9 cellular contexts compared by ENCODE assay signal in genomic region chr10:120949511-120950102, GRCh38.
DNase-seq lines count a peak whose midpoint lies in the region; ATAC-seq and TF ChIP-seq lines count a peak whose summit lies in the region.
"Had no signal": no experiment of that assay in that cellular context is flagged by ENCODE, and none has a peak within 500 bp of the region (broad histone marks: within the 10 kb centered on the region; RNA-seq: fewer than 3 reads in every experiment).

No MANE protein-coding gene starts in this region.

- H4K8ac ChIP-seq in mesenchymal stem cell (ENCODE audit: low read length): peak overlapping the region; percentile 1

- intact Hi-C loops in thyroid gland (cut with DNase I): loop anchor here (5.0 kb wide), 1 partner anchor 663 kb away; no protein-coding TSS in a partner anchor

- H3K4me1 Mint-ChIP-seq in activated T-cell treated with anti-CD3 and anti-CD28 coated beads, Interleukin-2, amount 50 U/mL, for 4 hours (ENCODE audit: low read depth): peaks cover 7% of the 10 kb centered on the region
- H3K4me1 Mint-ChIP-seq in central memory CD8-positive, alpha-beta T cell: peaks cover 9% of the 10 kb centered on the region

- no peak for TF ChIP-seq CTCF in thyroid gland (IDR thresholded peaks at IDR 0.05)

- H3K9me3 Mint-ChIP-seq in activated T-cell treated with anti-CD3 and anti-CD28 coated beads, Interleukin-2, amount 50 U/mL, for 4 hours: peaks cover 6% of the 10 kb centered on the region
- no peaks in the 10 kb centered on the region for H3K9me3 Mint-ChIP-seq in central memory CD8-positive, alpha-beta T cell

- H2BK120ac ChIP-seq in mesenchymal stem cell (ENCODE audit: low read depth, low read length): no peak overlapping the region

- H3K4me2 ChIP-seq in mesenchymal stem cell (ENCODE audit: low read length, poor library complexity, severe bottlenecking): peak overlapping the region; percentile 76

- peak overlapping the region in 1 of 2 experiments; percentile 70 for H2BK12ac ChIP-seq in mesenchymal stem cell (ENCODE audit: low read length in 2 of 2)

- TF ChIP-seq POLR2A in thyroid gland (IDR thresholded peaks at IDR 0.05): no peak

- H3K14ac ChIP-seq in mesenchymal stem cell (ENCODE audit: low read length in 2 of 2): peak overlapping the region in 1 of 2 experiments; percentile 94

- no peaks in the 10 kb centered on the region for H3K36me3 Mint-ChIP-seq in activated T-cell treated with anti-CD3 and anti-CD28 coated beads, Interleukin-2, amount 50 U/mL, for 4 hours (ENCODE audit: insufficient read depth)
- no peaks in the 10 kb centered on the region for H3K36me3 Mint-ChIP-seq in central memory CD8-positive, alpha-beta T cell (ENCODE audit: insufficient read depth)

- H3K23ac ChIP-seq in mesenchymal stem cell (ENCODE audit: low read length in 2 of 2): peak overlapping the region in 1 of 2 experiments; percentile 92

- no peak overlapping the region for H2AK5ac ChIP-seq in mesenchymal stem cell (ENCODE audit: low read length, severe bottlenecking)

- no peak overlapping the region for H3K27ac Mint-ChIP-seq in central memory CD8-positive, alpha-beta T cell (ENCODE audit: low read depth)

- no peak overlapping the region for H4K91ac ChIP-seq in mesenchymal stem cell (ENCODE audit: low read length)

- no peaks in the 10 kb centered on the region for H3K79me1 ChIP-seq in mesenchymal stem cell (replicated peaks; ENCODE audit: low read length, poor library complexity, severe bottlenecking)

- peak overlapping the region; percentile 48 to 69 for H3K4me3 ChIP-seq in mesenchymal stem cell (ENCODE audit: insufficient read depth in 1 of 2, low read depth in 1 of 2, low read length in 2 of 2)
- H3K4me3 ChIP-seq in thyroid gland (replicated peaks in 1 of 3): peak overlapping the region in 2 of 3 donors; percentile 9 to 23

- peak; percentile 22 to 49 for ATAC-seq in activated T-cell treated with anti-CD3 and anti-CD28 coated beads, Interleukin-2, amount 50 U/mL, for 4 hours
- peak; percentile 15 for ATAC-seq in central memory CD8-positive, alpha-beta T cell (replicated peaks; ENCODE audit: extremely low read depth, poor library complexity, severe bottlenecking)

- H3K4me3 Mint-ChIP-seq in activated T-cell treated with anti-CD3 and anti-CD28 coated beads, Interleukin-2, amount 50 U/mL, for 4 hours: peak overlapping the region; percentile 29
- H3K4me3 Mint-ChIP-seq in central memory CD8-positive, alpha-beta T cell: peak overlapping the region; percentile 31

- peaks cover 40% of the 10 kb centered on the region for H3K27me3 Mint-ChIP-seq in activated T-cell treated with anti-CD3 and anti-CD28 coated beads, Interleukin-2, amount 50 U/mL, for 4 hours (ENCODE audit: low read depth)
- H3K27me3 Mint-ChIP-seq in central memory CD8-positive, alpha-beta T cell: peaks cover 49% of the 10 kb centered on the region

- H2AFZ ChIP-seq in mesenchymal stem cell (ENCODE audit: low read depth, low read length): peak overlapping the region; percentile 83

- no peak for DNase-seq in activated T-cell treated with anti-CD3 and anti-CD28 coated beads, Interleukin-2, amount 50 U/mL, for 4 hours
- DNase-seq in activated T-cell treated with anti-CD3 and anti-CD28 coated beads for 4 hours (no peak), mesenchymal stem cell (peak; percentile 36), thyroid gland (no peak), SHP77 (lab: John Stamatoyannopoulos, UW) (no peak), NCI-H82 (lab: John Stamatoyannopoulos, UW) (no peak)
- no peak for DNase-seq in central memory CD8-positive, alpha-beta T cell (ENCODE audit: low spot score in 2 of 2)
- DNase-seq in activated naive CD4-positive, alpha-beta T cell treated with anti-CD3 and anti-CD28 coated beads, Interleukin-2, amount 50 U/mL, for 16 hours: no peak

- WGBS in mesenchymal stem cell: 3% methylated on average over 30 of the region's 31 CpGs
- WGBS in thyroid gland, 2 donors: 7 to 20% methylated on average over 7 to 12 of the region's 31 CpGs

- no peak overlapping the region for H3K4ac ChIP-seq in mesenchymal stem cell (ENCODE audit: low read depth in 1 of 2, low read length in 2 of 2)

- H3K18ac ChIP-seq in mesenchymal stem cell (ENCODE audit: low read depth in 1 of 2, low read length in 2 of 2): peak overlapping the region; percentile 24 to 92

- H2BK5ac ChIP-seq in mesenchymal stem cell (ENCODE audit: low read depth, low read length, poor library complexity, severe bottlenecking): peak overlapping the region; percentile 61

- peaks cover 12% of the 10 kb centered on the region for H3K4me1 ChIP-seq in mesenchymal stem cell (ENCODE audit: control insufficient read depth, insufficient read depth, low read depth, low read length)
- H3K4me1 ChIP-seq in thyroid gland: peaks cover 10% of the 10 kb centered on the region in 2 donors

- peak overlapping the region; percentile 36 for H3K9ac ChIP-seq in mesenchymal stem cell (ENCODE audit: low read length)

- peaks cover 14% of the 10 kb centered on the region for H3K9me3 ChIP-seq in mesenchymal stem cell (ENCODE audit: control insufficient read depth, low read length)
- no peaks in the 10 kb centered on the region for H3K9me3 ChIP-seq in thyroid gland

- H3K36me3 ChIP-seq in mesenchymal stem cell (ENCODE audit: control insufficient read depth in 1 of 2, insufficient read depth in 2 of 2, low read depth in 1 of 2, low read length in 2 of 2) (no peaks in the 10 kb centered on the region), thyroid gland (no peaks in the 10 kb centered on the region)

- peak overlapping the region; percentile 46 for H3K27ac ChIP-seq in mesenchymal stem cell (ENCODE audit: low read length, poor library complexity, severe bottlenecking)
- no peak overlapping the region for H3K27ac ChIP-seq in thyroid gland
- H3K27ac ChIP-seq: C4-2B had no signal

- H3K27me3 ChIP-seq in mesenchymal stem cell (ENCODE audit: control insufficient read depth in 1 of 2, insufficient read depth in 1 of 2, low read length in 2 of 2): peaks cover 5 to 25% of the 10 kb centered on the region in 2 experiments
- H3K27me3 ChIP-seq in thyroid gland: peaks cover 5% of the 10 kb centered on the region

- no peak overlapping the region for H2BK15ac ChIP-seq in mesenchymal stem cell (ENCODE audit: low read depth, poor library complexity, severe bottlenecking)
